ENCODE assay signal across 8 cellular contexts in the genomic region with DNA sequence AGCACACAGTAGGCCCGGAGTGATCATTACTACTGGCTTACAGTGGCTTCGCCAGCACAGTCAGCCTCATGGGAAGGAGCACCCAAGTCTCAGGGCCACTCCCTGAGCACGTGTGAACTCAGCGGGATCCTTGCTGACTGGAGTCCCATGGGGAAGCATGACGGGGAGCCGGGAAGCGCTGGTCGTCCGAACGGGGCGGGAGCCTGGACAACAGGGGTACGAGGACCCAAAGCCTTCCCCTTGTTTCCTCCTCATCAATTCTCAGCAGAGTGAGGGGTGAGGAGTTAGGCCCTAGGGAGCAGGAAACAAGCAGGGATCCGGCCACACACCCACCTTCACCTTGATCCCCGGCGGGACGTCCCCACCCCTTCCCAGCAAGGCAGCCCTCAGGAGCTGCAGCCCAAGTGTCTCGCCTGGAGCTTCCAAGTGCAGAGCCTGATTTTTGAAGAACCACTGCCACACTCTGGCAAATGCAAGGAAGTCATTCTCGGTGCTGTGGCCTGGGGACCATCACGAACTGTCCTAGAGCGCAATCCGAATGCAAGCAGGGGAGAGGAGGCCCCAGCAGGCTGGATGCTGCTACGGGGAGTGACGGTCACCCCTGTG. TPM values are rescaled to one million over a fixed set of nuclear protein-coding genes. Genes with fewer than 3 reads are reported as not detected.
DNase-seq lines count a peak whose midpoint lies in the region; ATAC-seq and TF ChIP-seq lines count a peak whose summit lies in the region.

No MANE protein-coding gene starts in this region.

- H3K4me1 ChIP-seq in BE2C = no peaks in the 10 kb centered on the region
- H3K4me1 ChIP-seq in HEK293 (ENCODE audit: control insufficient read depth, insufficient read depth, low read length) = no peaks in the 10 kb centered on the region

- H3K9me3 ChIP-seq in BE2C (no peaks in the 10 kb centered on the region), HEK293 (ENCODE audit: control insufficient read depth, insufficient read depth, low read depth, low read length) (no peaks in the 10 kb centered on the region), WERI-Rb-1 (ENCODE audit: severe bottlenecking) (no peaks in the 10 kb centered on the region)

- TF ChIP-seq CTCF in BE2C (IDR thresholded peaks at IDR 0.05; ENCODE audit: low read depth, low read length) = peak; percentile 60
- TF ChIP-seq CTCF in HEK293 (tag by site-specific recombination; IDR thresholded peaks at IDR 0.05) = no peak
- peak; percentile 84 for TF ChIP-seq CTCF in WERI-Rb-1 (IDR thresholded peaks at IDR 0.05; ENCODE audit: low read depth, low read length)
- peak; percentile 49 for TF ChIP-seq CTCF in retinal pigment epithelial cell (conservative IDR thresholded peaks at IDR 0.05; ENCODE audit: low read depth, low read length)

- H3K27me3 ChIP-seq in BE2C (no peaks in the 10 kb centered on the region), WERI-Rb-1 (ENCODE audit: insufficient read depth, low read depth, severe bottlenecking) (no peaks in the 10 kb centered on the region)

- peak; percentile 75 for DNase-seq in BE2C
- peak; percentile 86 for DNase-seq in WERI-Rb-1
- DNase-seq in hypothalamus (lab: John Stamatoyannopoulos, UW) = peak in 34 of 51 donors; percentile 4 to 78 (median 38)
- DNase-seq in retinal pigment epithelial cell (ENCODE audit: low read depth) = no peak
- no peak for DNase-seq in LoVo (ENCODE audit: low spot score)

- H3K36me3 ChIP-seq in BE2C (no peaks in the 10 kb centered on the region), HEK293 (ENCODE audit: control insufficient read depth in 2 of 2, insufficient read depth in 1 of 2, low read length in 2 of 2) (no peaks in the 10 kb centered on the region), WERI-Rb-1 (no peaks in the 10 kb centered on the region)

- CTCF ChIA-PET in HEK293 (lab: Yijun Ruan, JAX) = interaction anchor here (0.5 to 4.0 kb wide), 38 partner anchors 9 to 977 kb away, joined by 3 to 42 read pairs (median 4); no protein-coding TSS in a partner anchor

- no peak for TF ChIP-seq POLR2A in GM18505 (IDR thresholded peaks at IDR 0.05; ENCODE audit: borderline replicate concordance, extremely low read depth, insufficient read depth, insufficient read length)

- ATAC-seq in GM18505 (IDR thresholded peaks at IDR 0.05; ENCODE audit: unreplicated experiment) (no peak), GM21825 (IDR thresholded peaks at IDR 0.05; ENCODE audit: unreplicated experiment) (no peak)

- H3K4me3 ChIP-seq in BE2C (ENCODE audit: low read depth, low read length) = peak overlapping the region; percentile 70
- no peak overlapping the region for H3K4me3 ChIP-seq in HEK293 (ENCODE audit: low read depth, low read length)
- peak overlapping the region; percentile 30 for H3K4me3 ChIP-seq in WERI-Rb-1 (ENCODE audit: low read depth, low read length)
- H3K4me3 ChIP-seq in retinal pigment epithelial cell (ENCODE audit: low read length) = no peak overlapping the region

- no peak overlapping the region for H3K27ac ChIP-seq in HEK293 (ENCODE audit: extremely low read depth, low read depth, low read length)
- peak overlapping the region; percentile 1; the same call in 1 of the 2 replicates for H3K27ac ChIP-seq in WERI-Rb-1

- POLR2A ChIA-PET in HEK293 (lab: Yijun Ruan, JAX) = interaction anchor here (0.5 to 0.9 kb wide), 2 partner anchors 377 to 597 kb away, joined by 3 to 8 read pairs; no protein-coding TSS in a partner anchor

TF ChIP-seq in HEK293, 187 proteins besides CTCF, POLR2A, EP300 and RAD21 (continues in another document):
- 0 out of 2 replicates have a peak, but pooled peaks have one; percentile 2 for TF ChIP-seq ZNF654 (tag by site-specific recombination; IDR thresholded peaks at IDR 0.05; ENCODE audit: low read depth)
- no peak for TF ChIP-seq ZNF433 (tag by site-specific recombination; IDR thresholded peaks at IDR 0.05; ENCODE audit: low read depth)
- no peak for TF ChIP-seq ZFP69B (tag by site-specific recombination; IDR thresholded peaks at IDR 0.05)
- TF ChIP-seq, protein P1, sequence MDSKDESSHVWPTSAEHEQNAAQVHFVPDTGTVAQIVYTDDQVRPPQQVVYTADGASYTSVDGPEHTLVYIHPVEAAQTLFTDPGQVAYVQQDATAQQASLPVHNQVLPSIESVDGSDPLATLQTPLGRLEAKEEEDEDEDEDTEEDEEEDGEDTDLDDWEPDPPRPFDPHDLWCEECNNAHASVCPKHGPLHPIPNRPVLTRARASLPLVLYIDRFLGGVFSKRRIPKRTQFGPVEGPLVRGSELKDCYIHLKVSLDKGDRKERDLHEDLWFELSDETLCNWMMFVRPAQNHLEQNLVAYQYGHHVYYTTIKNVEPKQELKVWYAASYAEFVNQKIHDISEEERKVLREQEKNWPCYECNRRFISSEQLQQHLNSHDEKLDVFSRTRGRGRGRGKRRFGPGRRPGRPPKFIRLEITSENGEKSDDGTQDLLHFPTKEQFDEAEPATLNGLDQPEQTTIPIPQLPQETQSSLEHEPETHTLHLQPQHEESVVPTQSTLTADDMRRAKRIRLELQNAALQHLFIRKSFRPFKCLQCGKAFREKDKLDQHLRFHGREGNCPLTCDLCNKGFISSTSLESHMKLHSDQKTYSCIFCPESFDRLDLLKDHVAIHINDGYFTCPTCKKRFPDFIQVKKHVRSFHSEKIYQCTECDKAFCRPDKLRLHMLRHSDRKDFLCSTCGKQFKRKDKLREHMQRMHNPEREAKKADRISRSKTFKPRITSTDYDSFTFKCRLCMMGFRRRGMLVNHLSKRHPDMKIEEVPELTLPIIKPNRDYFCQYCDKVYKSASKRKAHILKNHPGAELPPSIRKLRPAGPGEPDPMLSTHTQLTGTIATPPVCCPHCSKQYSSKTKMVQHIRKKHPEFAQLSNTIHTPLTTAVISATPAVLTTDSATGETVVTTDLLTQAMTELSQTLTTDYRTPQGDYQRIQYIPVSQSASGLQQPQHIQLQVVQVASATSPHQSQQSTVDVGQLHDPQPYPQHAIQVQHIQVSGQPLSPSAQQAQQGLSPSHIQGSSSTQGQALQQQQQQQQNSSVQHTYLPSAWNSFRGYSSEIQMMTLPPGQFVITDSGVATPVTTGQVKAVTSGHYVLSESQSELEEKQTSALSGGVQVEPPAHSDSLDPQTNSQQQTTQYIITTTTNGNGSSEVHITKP (tag by site-specific recombination; IDR thresholded peaks at IDR 0.05) = no peak
- 0 out of 2 replicates have a peak, but pooled peaks have one; percentile 13 for TF ChIP-seq ZNF239 (tag by site-specific recombination; IDR thresholded peaks at IDR 0.05)
- TF ChIP-seq ZNF549 (tag by site-specific recombination; IDR thresholded peaks at IDR 0.05) = no peak
- TF ChIP-seq ZNF354C (tag by site-specific recombination; IDR thresholded peaks at IDR 0.05; ENCODE audit: borderline replicate concordance, low read depth) = no peak
- no peak for TF ChIP-seq TCF7L2 (IDR thresholded peaks at IDR 0.05; ENCODE audit: borderline replicate concordance, low read depth, low read length)
- TF ChIP-seq, protein P2, sequence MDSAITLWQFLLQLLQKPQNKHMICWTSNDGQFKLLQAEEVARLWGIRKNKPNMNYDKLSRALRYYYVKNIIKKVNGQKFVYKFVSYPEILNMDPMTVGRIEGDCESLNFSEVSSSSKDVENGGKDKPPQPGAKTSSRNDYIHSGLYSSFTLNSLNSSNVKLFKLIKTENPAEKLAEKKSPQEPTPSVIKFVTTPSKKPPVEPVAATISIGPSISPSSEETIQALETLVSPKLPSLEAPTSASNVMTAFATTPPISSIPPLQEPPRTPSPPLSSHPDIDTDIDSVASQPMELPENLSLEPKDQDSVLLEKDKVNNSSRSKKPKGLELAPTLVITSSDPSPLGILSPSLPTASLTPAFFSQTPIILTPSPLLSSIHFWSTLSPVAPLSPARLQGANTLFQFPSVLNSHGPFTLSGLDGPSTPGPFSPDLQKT (IDR thresholded peaks at IDR 0.05; ENCODE audit: borderline replicate concordance, low read depth, low read length) = no peak
- TF ChIP-seq ZNF510 (tag by site-specific recombination; IDR thresholded peaks at IDR 0.05; ENCODE audit: insufficient replicate concordance) = no peak
- TF ChIP-seq WT1 (tag by site-specific recombination; IDR thresholded peaks at IDR 0.05) = no peak
- TF ChIP-seq ZNF292 (tag by site-specific recombination; IDR thresholded peaks at IDR 0.05; ENCODE audit: borderline replicate concordance, low read depth) = no peak
- TF ChIP-seq ZNF202 (tag by site-specific recombination; IDR thresholded peaks at IDR 0.05; ENCODE audit: borderline replicate concordance) = no peak
- TF ChIP-seq, protein P3, sequence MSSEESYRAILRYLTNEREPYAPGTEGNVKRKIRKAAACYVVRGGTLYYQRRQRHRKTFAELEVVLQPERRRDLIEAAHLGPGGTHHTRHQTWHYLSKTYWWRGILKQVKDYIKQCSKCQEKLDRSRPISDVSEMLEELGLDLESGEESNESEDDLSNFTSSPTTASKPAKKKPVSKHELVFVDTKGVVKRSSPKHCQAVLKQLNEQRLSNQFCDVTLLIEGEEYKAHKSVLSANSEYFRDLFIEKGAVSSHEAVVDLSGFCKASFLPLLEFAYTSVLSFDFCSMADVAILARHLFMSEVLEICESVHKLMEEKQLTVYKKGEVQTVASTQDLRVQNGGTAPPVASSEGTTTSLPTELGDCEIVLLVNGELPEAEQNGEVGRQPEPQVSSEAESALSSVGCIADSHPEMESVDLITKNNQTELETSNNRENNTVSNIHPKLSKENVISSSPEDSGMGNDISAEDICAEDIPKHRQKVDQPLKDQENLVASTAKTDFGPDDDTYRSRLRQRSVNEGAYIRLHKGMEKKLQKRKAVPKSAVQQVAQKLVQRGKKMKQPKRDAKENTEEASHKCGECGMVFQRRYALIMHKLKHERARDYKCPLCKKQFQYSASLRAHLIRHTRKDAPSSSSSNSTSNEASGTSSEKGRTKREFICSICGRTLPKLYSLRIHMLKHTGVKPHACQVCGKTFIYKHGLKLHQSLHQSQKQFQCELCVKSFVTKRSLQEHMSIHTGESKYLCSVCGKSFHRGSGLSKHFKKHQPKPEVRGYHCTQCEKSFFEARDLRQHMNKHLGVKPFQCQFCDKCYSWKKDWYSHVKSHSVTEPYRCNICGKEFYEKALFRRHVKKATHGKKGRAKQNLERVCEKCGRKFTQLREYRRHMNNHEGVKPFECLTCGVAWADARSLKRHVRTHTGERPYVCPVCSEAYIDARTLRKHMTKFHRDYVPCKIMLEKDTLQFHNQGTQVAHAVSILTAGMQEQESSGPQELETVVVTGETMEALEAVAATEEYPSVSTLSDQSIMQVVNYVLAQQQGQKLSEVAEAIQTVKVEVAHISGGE (tag by site-specific recombination; conservative IDR thresholded peaks at IDR 0.05; ENCODE audit: low read depth) = no peak
- no peak for TF ChIP-seq ZNF473 (tag by site-specific recombination; IDR thresholded peaks at IDR 0.05)
- 0 out of 2 replicates have a peak, but pooled peaks have one; percentile 63 for TF ChIP-seq ZBTB48 (tag by site-specific recombination; IDR thresholded peaks at IDR 0.05)
- TF ChIP-seq ZIC2 (tag by site-specific recombination; IDR thresholded peaks at IDR 0.05) = peak; percentile 58
- TF ChIP-seq EGR2 (tag by site-specific recombination; IDR thresholded peaks at IDR 0.05; ENCODE audit: low read depth) = no peak
- no peak for TF ChIP-seq SP2 (tag by site-specific recombination; IDR thresholded peaks at IDR 0.05)

RNA-seq across cellular contexts. Expression of a gene that starts 35.5 kb away (rescaled TPM):
- 206 TPM for polyA plus RNA-seq in BE2C (2012; ENCODE audit: insufficient read depth, insufficient read length, low read depth)

Comparison
In these comparisons a context has a peak if more than half of its experiments do, and no peak if none do; other contexts are left out.
1. DNase-seq: peak in BE2C (single experiment), WERI-Rb-1 (single experiment) and hypothalamus (34 of 51); none in retinal pigment epithelial cell (single experiment) and LoVo (single experiment).
2. H3K4me3 ChIP-seq: peak in BE2C (single experiment) and WERI-Rb-1 (single experiment); none in HEK293 (single experiment) and retinal pigment epithelial cell (single experiment).